ENCODE assay signal across 8 cellular contexts in genomic region chr20:23156170-23156841, GRCh38.
DNase-seq lines count a peak whose midpoint lies in the region; ATAC-seq and TF ChIP-seq lines count a peak whose summit lies in the region.

No MANE protein-coding gene starts in this region.

- DNase-seq in ACHN (peak; percentile 71), Kasumi-1 (lab: John Stamatoyannopoulos, UW) (peak; percentile 85 to 86), astrocyte of the hippocampus (ENCODE audit: low read depth, low spot score) (peak; percentile 59), lung microvascular endothelial cell (ENCODE audit: low read depth in 2 of 2) (peak; percentile 35 to 83), pons (ENCODE audit: low spot score) (no peak)
- DNase-seq in natural killer cell treated with Interleukin-12 subunit alpha and Interleukin-12 subunit beta and Interleukin-15 and Interleukin-18, amount 100 ng/mL, for 72 hours (ENCODE audit: low spot score): no peak

- H3K4me1 Mint-ChIP-seq in natural killer cell treated with Interleukin-12 subunit alpha and Interleukin-12 subunit beta and Interleukin-15 and Interleukin-18, amount 100 ng/mL, for 72 hours (ENCODE audit: low read depth in 2 of 2): peaks cover 16 to 22% of the 10 kb centered on the region in 2 donors

- no peak overlapping the region for H3K4me3 Mint-ChIP-seq in natural killer cell treated with Interleukin-12 subunit alpha and Interleukin-12 subunit beta and Interleukin-15 and Interleukin-18, amount 100 ng/mL, for 72 hours

- in situ Hi-C loops in ACHN (cut with HindIII; ENCODE audit: low pct_ligation_motif_present, low pct_unique_long_range_greater_than_20kb, low sequenced_read_pairs): no loop called here

- ATAC-seq in natural killer cell treated with Interleukin-12 subunit alpha and Interleukin-12 subunit beta and Interleukin-15 and Interleukin-18, amount 100 ng/mL, for 72 hours: no peak
- ATAC-seq in HG03139 (IDR thresholded peaks at IDR 0.05; ENCODE audit: unreplicated experiment) (no peak), GM18505 (IDR thresholded peaks at IDR 0.05; ENCODE audit: unreplicated experiment) (no peak)

- H3K36me3 Mint-ChIP-seq in natural killer cell treated with Interleukin-12 subunit alpha and Interleukin-12 subunit beta and Interleukin-15 and Interleukin-18, amount 100 ng/mL, for 72 hours: no peaks in the 10 kb centered on the region

- no peaks in the 10 kb centered on the region for H3K9me3 Mint-ChIP-seq in natural killer cell treated with Interleukin-12 subunit alpha and Interleukin-12 subunit beta and Interleukin-15 and Interleukin-18, amount 100 ng/mL, for 72 hours

- no peak for TF ChIP-seq POLR2A in GM18505 (IDR thresholded peaks at IDR 0.05; ENCODE audit: borderline replicate concordance, extremely low read depth, insufficient read depth, insufficient read length)

- peaks cover 0 to 13% of the 10 kb centered on the region in 2 donors for H3K27me3 Mint-ChIP-seq in natural killer cell treated with Interleukin-12 subunit alpha and Interleukin-12 subunit beta and Interleukin-15 and Interleukin-18, amount 100 ng/mL, for 72 hours

- H3K27ac Mint-ChIP-seq in natural killer cell treated with Interleukin-12 subunit alpha and Interleukin-12 subunit beta and Interleukin-15 and Interleukin-18, amount 100 ng/mL, for 72 hours: no peak overlapping the region

Comparison
In these comparisons a context has a peak if more than half of its experiments do, and no peak if none do; other contexts are left out.
1. DNase-seq: peak in ACHN (single experiment), Kasumi-1 (2 of 2), astrocyte of the hippocampus (single experiment) and lung microvascular endothelial cell (2 of 2); none in natural killer cell treated with Interleukin-12 subunit alpha and Interleukin-12 subunit beta and Interleukin-15 and Interleukin-18, amount 100 ng/mL, for 72 hours (single experiment) and pons (single experiment).